ENCODE assay signal across 1 cellular context in the genomic region with DNA sequence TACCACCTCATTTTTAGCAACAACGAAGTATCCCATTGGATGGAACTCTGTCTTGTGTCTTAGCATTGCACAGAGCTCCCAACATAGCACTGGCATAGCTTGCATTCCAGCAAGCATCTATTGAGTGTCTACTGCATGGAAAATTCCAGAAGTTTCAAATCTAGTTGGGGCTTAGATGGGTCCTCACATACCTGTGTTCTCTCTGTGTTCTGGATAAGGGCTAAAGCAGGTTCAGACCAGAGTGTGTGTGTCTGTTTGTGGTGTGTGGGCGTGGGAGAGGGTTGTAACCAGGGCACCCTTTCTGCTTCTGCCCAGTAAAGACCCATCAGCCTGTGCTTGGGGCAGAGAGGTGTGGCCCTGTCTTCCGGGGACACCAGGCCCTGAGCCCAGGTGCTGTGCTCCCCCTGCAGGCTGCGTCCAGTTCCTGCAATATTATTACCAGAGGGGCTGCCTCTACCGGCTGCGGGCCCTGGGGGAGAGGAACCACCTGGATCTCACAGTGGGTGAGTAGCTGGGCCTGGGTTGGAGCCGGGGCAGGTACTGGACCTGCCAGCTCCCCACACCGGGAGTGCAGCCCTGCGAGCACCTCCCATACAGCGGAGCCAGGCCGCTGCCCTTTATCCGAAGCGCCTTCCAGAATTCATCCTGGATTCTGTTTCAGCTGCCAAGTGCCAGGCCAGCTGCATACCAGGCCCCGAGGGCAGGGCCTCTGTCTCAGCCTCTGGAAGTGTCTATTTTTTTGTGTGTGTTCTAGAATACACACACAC.
A peak's percentile ranks its signal among the peaks of the same experiment; 100 is the strongest.
TF ChIP-seq lines count a peak whose summit lies in the region.

No MANE protein-coding gene starts in this region.

TF ChIP-seq in HEK293, 187 proteins besides CTCF, POLR2A, EP300 and RAD21 (continued from another document):
- TF ChIP-seq, protein P1, sequence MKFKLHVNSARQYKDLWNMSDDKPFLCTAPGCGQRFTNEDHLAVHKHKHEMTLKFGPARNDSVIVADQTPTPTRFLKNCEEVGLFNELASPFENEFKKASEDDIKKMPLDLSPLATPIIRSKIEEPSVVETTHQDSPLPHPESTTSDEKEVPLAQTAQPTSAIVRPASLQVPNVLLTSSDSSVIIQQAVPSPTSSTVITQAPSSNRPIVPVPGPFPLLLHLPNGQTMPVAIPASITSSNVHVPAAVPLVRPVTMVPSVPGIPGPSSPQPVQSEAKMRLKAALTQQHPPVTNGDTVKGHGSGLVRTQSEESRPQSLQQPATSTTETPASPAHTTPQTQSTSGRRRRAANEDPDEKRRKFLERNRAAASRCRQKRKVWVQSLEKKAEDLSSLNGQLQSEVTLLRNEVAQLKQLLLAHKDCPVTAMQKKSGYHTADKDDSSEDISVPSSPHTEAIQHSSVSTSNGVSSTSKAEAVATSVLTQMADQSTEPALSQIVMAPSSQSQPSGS (tag by site-specific recombination; IDR thresholded peaks at IDR 0.05; ENCODE audit: low read depth), result no peak
- peak; percentile 80 for TF ChIP-seq ZNF654 (tag by site-specific recombination; IDR thresholded peaks at IDR 0.05; ENCODE audit: low read depth)
- TF ChIP-seq EGR2 (tag by site-specific recombination; IDR thresholded peaks at IDR 0.05; ENCODE audit: low read depth), result peak; percentile 42; the same call in 1 of the 2 replicates
- TF ChIP-seq ZNF2 (tag by site-specific recombination; IDR thresholded peaks at IDR 0.05), result peak; percentile 57; the same call in 1 of the 2 replicates
- TF ChIP-seq ZBTB7A (tag by site-specific recombination; IDR thresholded peaks at IDR 0.05; ENCODE audit: low read depth), result no peak
- no peak for TF ChIP-seq ZNF510 (tag by site-specific recombination; IDR thresholded peaks at IDR 0.05; ENCODE audit: insufficient replicate concordance)
- TF ChIP-seq, protein P2, sequence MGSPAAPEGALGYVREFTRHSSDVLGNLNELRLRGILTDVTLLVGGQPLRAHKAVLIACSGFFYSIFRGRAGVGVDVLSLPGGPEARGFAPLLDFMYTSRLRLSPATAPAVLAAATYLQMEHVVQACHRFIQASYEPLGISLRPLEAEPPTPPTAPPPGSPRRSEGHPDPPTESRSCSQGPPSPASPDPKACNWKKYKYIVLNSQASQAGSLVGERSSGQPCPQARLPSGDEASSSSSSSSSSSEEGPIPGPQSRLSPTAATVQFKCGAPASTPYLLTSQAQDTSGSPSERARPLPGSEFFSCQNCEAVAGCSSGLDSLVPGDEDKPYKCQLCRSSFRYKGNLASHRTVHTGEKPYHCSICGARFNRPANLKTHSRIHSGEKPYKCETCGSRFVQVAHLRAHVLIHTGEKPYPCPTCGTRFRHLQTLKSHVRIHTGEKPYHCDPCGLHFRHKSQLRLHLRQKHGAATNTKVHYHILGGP (tag by site-specific recombination; IDR thresholded peaks at IDR 0.05), result no peak
- TF ChIP-seq ZNF169 (tag by site-specific recombination; IDR thresholded peaks at IDR 0.05), result no peak
- TF ChIP-seq, protein P3, sequence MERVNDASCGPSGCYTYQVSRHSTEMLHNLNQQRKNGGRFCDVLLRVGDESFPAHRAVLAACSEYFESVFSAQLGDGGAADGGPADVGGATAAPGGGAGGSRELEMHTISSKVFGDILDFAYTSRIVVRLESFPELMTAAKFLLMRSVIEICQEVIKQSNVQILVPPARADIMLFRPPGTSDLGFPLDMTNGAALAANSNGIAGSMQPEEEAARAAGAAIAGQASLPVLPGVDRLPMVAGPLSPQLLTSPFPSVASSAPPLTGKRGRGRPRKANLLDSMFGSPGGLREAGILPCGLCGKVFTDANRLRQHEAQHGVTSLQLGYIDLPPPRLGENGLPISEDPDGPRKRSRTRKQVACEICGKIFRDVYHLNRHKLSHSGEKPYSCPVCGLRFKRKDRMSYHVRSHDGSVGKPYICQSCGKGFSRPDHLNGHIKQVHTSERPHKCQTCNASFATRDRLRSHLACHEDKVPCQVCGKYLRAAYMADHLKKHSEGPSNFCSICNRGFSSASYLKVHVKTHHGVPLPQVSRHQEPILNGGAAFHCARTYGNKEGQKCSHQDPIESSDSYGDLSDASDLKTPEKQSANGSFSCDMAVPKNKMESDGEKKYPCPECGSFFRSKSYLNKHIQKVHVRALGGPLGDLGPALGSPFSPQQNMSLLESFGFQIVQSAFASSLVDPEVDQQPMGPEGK (tag by site-specific recombination; IDR thresholded peaks at IDR 0.05), result peak; percentile 41; the same call in 1 of the 2 replicates
- TF ChIP-seq, protein P4, sequence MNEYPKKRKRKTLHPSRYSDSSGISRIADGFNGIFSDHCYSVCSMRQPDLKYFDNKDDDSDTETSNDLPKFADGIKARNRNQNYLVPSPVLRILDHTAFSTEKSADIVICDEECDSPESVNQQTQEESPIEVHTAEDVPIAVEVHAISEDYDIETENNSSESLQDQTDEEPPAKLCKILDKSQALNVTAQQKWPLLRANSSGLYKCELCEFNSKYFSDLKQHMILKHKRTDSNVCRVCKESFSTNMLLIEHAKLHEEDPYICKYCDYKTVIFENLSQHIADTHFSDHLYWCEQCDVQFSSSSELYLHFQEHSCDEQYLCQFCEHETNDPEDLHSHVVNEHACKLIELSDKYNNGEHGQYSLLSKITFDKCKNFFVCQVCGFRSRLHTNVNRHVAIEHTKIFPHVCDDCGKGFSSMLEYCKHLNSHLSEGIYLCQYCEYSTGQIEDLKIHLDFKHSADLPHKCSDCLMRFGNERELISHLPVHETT (tag by site-specific recombination; IDR thresholded peaks at IDR 0.05), result no peak
- no peak for TF ChIP-seq GLI2 (tag by site-specific recombination; IDR thresholded peaks at IDR 0.05; ENCODE audit: borderline replicate concordance, low read depth)
- no peak for TF ChIP-seq ZNF202 (tag by site-specific recombination; IDR thresholded peaks at IDR 0.05; ENCODE audit: borderline replicate concordance)
- TF ChIP-seq KLF8 (tag by site-specific recombination; IDR thresholded peaks at IDR 0.05), result 0 out of 2 replicates have a peak, but pooled peaks have one; percentile 21
- peak; percentile 65 for TF ChIP-seq ZNF335 (tag by site-specific recombination; conservative IDR thresholded peaks at IDR 0.05)
- TF ChIP-seq, protein P5, sequence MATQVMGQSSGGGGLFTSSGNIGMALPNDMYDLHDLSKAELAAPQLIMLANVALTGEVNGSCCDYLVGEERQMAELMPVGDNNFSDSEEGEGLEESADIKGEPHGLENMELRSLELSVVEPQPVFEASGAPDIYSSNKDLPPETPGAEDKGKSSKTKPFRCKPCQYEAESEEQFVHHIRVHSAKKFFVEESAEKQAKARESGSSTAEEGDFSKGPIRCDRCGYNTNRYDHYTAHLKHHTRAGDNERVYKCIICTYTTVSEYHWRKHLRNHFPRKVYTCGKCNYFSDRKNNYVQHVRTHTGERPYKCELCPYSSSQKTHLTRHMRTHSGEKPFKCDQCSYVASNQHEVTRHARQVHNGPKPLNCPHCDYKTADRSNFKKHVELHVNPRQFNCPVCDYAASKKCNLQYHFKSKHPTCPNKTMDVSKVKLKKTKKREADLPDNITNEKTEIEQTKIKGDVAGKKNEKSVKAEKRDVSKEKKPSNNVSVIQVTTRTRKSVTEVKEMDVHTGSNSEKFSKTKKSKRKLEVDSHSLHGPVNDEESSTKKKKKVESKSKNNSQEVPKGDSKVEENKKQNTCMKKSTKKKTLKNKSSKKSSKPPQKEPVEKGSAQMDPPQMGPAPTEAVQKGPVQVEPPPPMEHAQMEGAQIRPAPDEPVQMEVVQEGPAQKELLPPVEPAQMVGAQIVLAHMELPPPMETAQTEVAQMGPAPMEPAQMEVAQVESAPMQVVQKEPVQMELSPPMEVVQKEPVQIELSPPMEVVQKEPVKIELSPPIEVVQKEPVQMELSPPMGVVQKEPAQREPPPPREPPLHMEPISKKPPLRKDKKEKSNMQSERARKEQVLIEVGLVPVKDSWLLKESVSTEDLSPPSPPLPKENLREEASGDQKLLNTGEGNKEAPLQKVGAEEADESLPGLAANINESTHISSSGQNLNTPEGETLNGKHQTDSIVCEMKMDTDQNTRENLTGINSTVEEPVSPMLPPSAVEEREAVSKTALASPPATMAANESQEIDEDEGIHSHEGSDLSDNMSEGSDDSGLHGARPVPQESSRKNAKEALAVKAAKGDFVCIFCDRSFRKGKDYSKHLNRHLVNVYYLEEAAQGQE (tag by site-specific recombination; IDR thresholded peaks at IDR 0.05), result no peak
- TF ChIP-seq ZNF600 (tag by site-specific recombination; IDR thresholded peaks at IDR 0.05), result 0 out of 2 replicates have a peak, but pooled peaks have one; percentile 43
- peak; percentile 60 for TF ChIP-seq KLF1 (tag by site-specific recombination; IDR thresholded peaks at IDR 0.05)
- TF ChIP-seq ZNF701 (tag by site-specific recombination; IDR thresholded peaks at IDR 0.05), result no peak
- TF ChIP-seq, protein P6, sequence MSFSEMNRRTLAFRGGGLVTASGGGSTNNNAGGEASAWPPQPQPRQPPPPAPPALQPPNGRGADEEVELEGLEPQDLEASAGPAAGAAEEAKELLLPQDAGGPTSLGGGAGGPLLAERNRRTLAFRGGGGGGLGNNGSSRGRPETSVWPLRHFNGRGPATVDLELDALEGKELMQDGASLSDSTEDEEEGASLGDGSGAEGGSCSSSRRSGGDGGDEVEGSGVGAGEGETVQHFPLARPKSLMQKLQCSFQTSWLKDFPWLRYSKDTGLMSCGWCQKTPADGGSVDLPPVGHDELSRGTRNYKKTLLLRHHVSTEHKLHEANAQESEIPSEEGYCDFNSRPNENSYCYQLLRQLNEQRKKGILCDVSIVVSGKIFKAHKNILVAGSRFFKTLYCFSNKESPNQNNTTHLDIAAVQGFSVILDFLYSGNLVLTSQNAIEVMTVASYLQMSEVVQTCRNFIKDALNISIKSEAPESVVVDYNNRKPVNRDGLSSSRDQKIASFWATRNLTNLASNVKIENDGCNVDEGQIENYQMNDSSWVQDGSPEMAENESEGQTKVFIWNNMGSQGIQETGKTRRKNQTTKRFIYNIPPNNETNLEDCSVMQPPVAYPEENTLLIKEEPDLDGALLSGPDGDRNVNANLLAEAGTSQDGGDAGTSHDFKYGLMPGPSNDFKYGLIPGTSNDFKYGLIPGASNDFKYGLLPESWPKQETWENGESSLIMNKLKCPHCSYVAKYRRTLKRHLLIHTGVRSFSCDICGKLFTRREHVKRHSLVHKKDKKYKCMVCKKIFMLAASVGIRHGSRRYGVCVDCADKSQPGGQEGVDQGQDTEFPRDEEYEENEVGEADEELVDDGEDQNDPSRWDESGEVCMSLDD (tag by site-specific recombination; IDR thresholded peaks at IDR 0.05), result peak; percentile 62; the same call in 1 of the 2 replicates
- peak; percentile 51; the same call in 1 of the 2 replicates for TF ChIP-seq KLF10 (tag by site-specific recombination; IDR thresholded peaks at IDR 0.05)
- TF ChIP-seq ZBTB8A (tag by site-specific recombination; IDR thresholded peaks at IDR 0.05), result peak; percentile 69
- peak; percentile 70 for TF ChIP-seq ZFHX2 (tag by site-specific recombination; conservative IDR thresholded peaks at IDR 0.05)
- TF ChIP-seq IKZF3 (tag by site-specific recombination; IDR thresholded peaks at IDR 0.05), result no peak
- TF ChIP-seq, protein P7, sequence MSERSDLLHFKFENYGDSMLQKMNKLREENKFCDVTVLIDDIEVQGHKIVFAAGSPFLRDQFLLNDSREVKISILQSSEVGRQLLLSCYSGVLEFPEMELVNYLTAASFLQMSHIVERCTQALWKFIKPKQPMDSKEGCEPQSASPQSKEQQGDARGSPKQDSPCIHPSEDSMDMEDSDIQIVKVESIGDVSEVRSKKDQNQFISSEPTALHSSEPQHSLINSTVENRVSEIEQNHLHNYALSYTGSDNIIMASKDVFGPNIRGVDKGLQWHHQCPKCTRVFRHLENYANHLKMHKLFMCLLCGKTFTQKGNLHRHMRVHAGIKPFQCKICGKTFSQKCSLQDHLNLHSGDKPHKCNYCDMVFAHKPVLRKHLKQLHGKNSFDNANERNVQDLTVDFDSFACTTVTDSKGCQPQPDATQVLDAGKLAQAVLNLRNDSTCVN (tag by site-specific recombination; optimal IDR thresholded peaks at IDR 0.05), result no peak
TF ChIP-seq in HEK293: peak in this region for 20.
